In genomic region chr11:19800162-19800561, GRCh38 we compare ENCODE assay signal across 14 cellular contexts.
A peak's percentile ranks its signal among the peaks of the same experiment; 100 is the strongest.
DNase-seq lines count a peak whose midpoint lies in the region; ATAC-seq and TF ChIP-seq lines count a peak whose summit lies in the region.
"Had no signal": no experiment of that assay in that cellular context is flagged by ENCODE, and none has a peak within 500 bp of the region (broad histone marks: within the 10 kb centered on the region; RNA-seq: fewer than 3 reads in every experiment).

No MANE protein-coding gene starts in this region.

- H3K27me3 ChIP-seq in WERI-Rb-1 (ENCODE audit: insufficient read depth, low read depth, severe bottlenecking), result peaks cover 44% of the 10 kb centered on the region
- peaks cover 10% of the 10 kb centered on the region for H3K27me3 ChIP-seq in foreskin keratinocyte
- no peaks in the 10 kb centered on the region for H3K27me3 ChIP-seq in tibial nerve
- H3K27me3 ChIP-seq: vagina had no signal

- POLR2A ChIA-PET in AG04449 (lab: Yijun Ruan, JAX), result no interaction called here

- TF ChIP-seq CTCF in AG04449 (IDR thresholded peaks at IDR 0.05; ENCODE audit: insufficient read depth, low read length, missing control alignments) (peak; percentile 34), GM10266 (IDR thresholded peaks at IDR 0.05; ENCODE audit: control insufficient read depth, insufficient read depth, low read depth, missing control alignments) (peak; percentile 17), WERI-Rb-1 (IDR thresholded peaks at IDR 0.05; ENCODE audit: low read depth, low read length) (0 out of 2 replicates have a peak, but pooled peaks have one; percentile 31), foreskin keratinocyte (conservative IDR thresholded peaks at IDR 0.05) (peak; percentile 32), tibial nerve (IDR thresholded peaks at IDR 0.05) (no peak)

- TF ChIP-seq EP300 in tibial nerve (IDR thresholded peaks at IDR 0.05), result no peak

- DNase-seq in AG04449 (ENCODE audit: low read depth, low spot score), result no peak
- no peak for DNase-seq in GM10266 (ENCODE audit: extremely low spot score)
- DNase-seq in WERI-Rb-1, result no peak
- no peak for DNase-seq in foreskin keratinocyte
- DNase-seq in NCI-H1417 (lab: John Stamatoyannopoulos, UW), result no peak
- no peak for DNase-seq in tibial nerve (ENCODE audit: low spot score in 2 of 2)
- no peak for DNase-seq in HuH-7.5 (ENCODE audit: low spot score)
- DNase-seq: immature natural killer cell, NCI-H226 had no signal

- CTCF ChIA-PET in AG04449 (lab: Yijun Ruan, JAX), result interaction anchor here (1.0 to 6.5 kb wide), 11 partner anchors 11 to 242 kb away, joined by 3 to 26 read pairs (median 5); no protein-coding TSS in a partner anchor

- TF ChIP-seq POLR2A in tibial nerve (IDR thresholded peaks at IDR 0.05), result no peak

- H3K4me1 ChIP-seq in foreskin keratinocyte (no peaks in the 10 kb centered on the region), tibial nerve (peaks cover 0 to 27% (median 4%) of the 10 kb centered on the region in 4 donors)

- no peak overlapping the region for H3K4me3 ChIP-seq in AG04449 (ENCODE audit: low read depth, low read length)
- H3K4me3 ChIP-seq in WERI-Rb-1 (ENCODE audit: low read depth, low read length), result no peak overlapping the region
- H3K4me3 ChIP-seq in tibial nerve, result no peak overlapping the region
- H3K4me3 ChIP-seq: skin epidermis, vagina had no signal

- 53 to 66% methylated on average over 2 of the region's 2 CpGs for WGBS in tibial nerve, 2 donors

- H3K36me3 ChIP-seq in WERI-Rb-1, result no peaks in the 10 kb centered on the region
- H3K36me3 ChIP-seq in tibial nerve, result no peaks in the 10 kb centered on the region
- H3K36me3 ChIP-seq: vagina had no signal

- H3K27ac ChIP-seq in WERI-Rb-1, result no peak overlapping the region
- no peak overlapping the region for H3K27ac ChIP-seq in foreskin keratinocyte
- H3K27ac ChIP-seq in tibial nerve, result no peak overlapping the region
- H3K27ac ChIP-seq: epithelial cell of prostate, RWPE1, skin epidermis, vagina had no signal

- no peak for ATAC-seq in foreskin keratinocyte
- no peak for ATAC-seq in GM21528 (IDR thresholded peaks at IDR 0.05; ENCODE audit: low FRiP score, unreplicated experiment)

- H3K9me3 ChIP-seq in WERI-Rb-1 (ENCODE audit: severe bottlenecking) (no peaks in the 10 kb centered on the region), tibial nerve (no peaks in the 10 kb centered on the region)
- H3K9me3 ChIP-seq: vagina had no signal

Comparison
In these comparisons a context has a peak if more than half of its experiments do, and no peak if none do; other contexts are left out.
1. CTCF ChIP-seq: peak in AG04449 (single experiment), GM10266 (single experiment), WERI-Rb-1 (single experiment) and foreskin keratinocyte (single experiment); none in tibial nerve (0 of 5).